ENCODE assay signal across 14 cellular contexts in the genomic region with DNA sequence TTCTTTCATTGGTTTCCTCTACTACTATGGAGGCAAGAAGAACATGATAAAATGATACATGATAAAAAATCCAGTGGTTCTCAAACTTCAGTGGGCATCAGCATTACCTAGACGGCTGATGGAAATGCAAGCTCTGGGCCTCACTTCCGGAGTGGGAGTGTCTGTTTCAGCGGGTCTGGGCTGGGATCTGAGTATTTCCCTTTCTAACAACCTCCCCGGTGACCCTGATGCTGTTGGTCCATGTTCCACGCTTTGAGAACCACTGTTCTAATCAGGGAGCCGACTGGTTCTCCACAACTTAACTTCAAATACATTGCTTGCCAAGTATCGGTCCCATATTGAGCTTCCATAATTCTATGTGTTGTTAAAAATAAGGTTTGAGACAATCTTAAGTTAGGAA.
DNase-seq lines count a peak whose midpoint lies in the region; ATAC-seq and TF ChIP-seq lines count a peak whose summit lies in the region.
"Had no signal": no experiment of that assay in that cellular context is flagged by ENCODE, and none has a peak within 500 bp of the region (broad histone marks: within the 10 kb centered on the region; RNA-seq: fewer than 3 reads in every experiment).

No MANE protein-coding gene starts in this region.

- intact Hi-C loops in Right ventricle myocardium inferior (cut with DNase I): no loop called here
- intact Hi-C loops in right cardiac atrium (cut with DNase I): no loop called here

- no peak overlapping the region for H3K4ac ChIP-seq in mesendoderm (ENCODE audit: low read depth, low read length)

- no peak overlapping the region for H4K5ac ChIP-seq in mesendoderm (ENCODE audit: low read length)

- no peak overlapping the region for H3K56ac ChIP-seq in mesendoderm (ENCODE audit: low read length)

- no peak for TF ChIP-seq CTCF in VCaP (conservative IDR thresholded peaks at IDR 0.05)

- DNase-seq in Right ventricle myocardium inferior (ENCODE audit: missing footprints): peak; percentile 11
- no peak for DNase-seq in right cardiac atrium
- no peak for DNase-seq in mesendoderm
- no peak for DNase-seq in cerebellar nuclear complex (lab: John Stamatoyannopoulos, UW)
- DNase-seq in SW480 (ENCODE audit: low spot score): no peak
- DNase-seq: CD8-positive, alpha-beta T cell; COR-L47; DND-41; GF-D8; IMR-90 had no signal

- H3K4me1 ChIP-seq in right cardiac atrium (ENCODE audit: control insufficient read depth, insufficient read depth, low read length): no peaks in the 10 kb centered on the region
- peaks cover 36% of the 10 kb centered on the region for H3K4me1 ChIP-seq in iPS-18a (ENCODE audit: control insufficient read depth, low read depth, low read length)
- H3K4me1 ChIP-seq in mesendoderm (ENCODE audit: control insufficient read depth, low read depth, low read length): peaks cover 13% of the 10 kb centered on the region

- no peak overlapping the region for H2BK120ac ChIP-seq in mesendoderm (ENCODE audit: low read depth, low read length)

- peak overlapping the region; percentile 60 for H3K18ac ChIP-seq in mesendoderm (ENCODE audit: low read length)

- H2BK15ac ChIP-seq in mesendoderm (replicated peaks; ENCODE audit: low read depth): no peak overlapping the region

- 71% methylated on average over 7 of the region's 7 CpGs for WGBS in right cardiac atrium
- WGBS in mesendoderm (ENCODE audit: extremely low coverage, insufficient coverage, low lambda C conversion rate): no CpG with 5 or more reads among the region's 7 CpGs

- no peak overlapping the region for H3K4me2 ChIP-seq in mesendoderm (ENCODE audit: low read length)

- no peaks in the 10 kb centered on the region for H3K79me2 ChIP-seq in mesendoderm (ENCODE audit: control insufficient read depth, insufficient read depth, low read length)

- no peak overlapping the region for H4K8ac ChIP-seq in mesendoderm (ENCODE audit: low read depth, low read length)

- H3K9me3 ChIP-seq in right cardiac atrium (ENCODE audit: control insufficient read depth, low read length) (no peaks in the 10 kb centered on the region), iPS-18a (ENCODE audit: control insufficient read depth, low read depth, low read length) (peaks cover 4% of the 10 kb centered on the region)

- H3K23ac ChIP-seq in mesendoderm (ENCODE audit: low read length): no peak overlapping the region

- H3K9ac ChIP-seq in iPS-18a (ENCODE audit: low read length): no peak overlapping the region
- no peak overlapping the region for H3K9ac ChIP-seq in mesendoderm (ENCODE audit: low read length)

- H3K36me3 ChIP-seq in iPS-18a (ENCODE audit: control insufficient read depth, low read depth, low read length) (no peaks in the 10 kb centered on the region), mesendoderm (ENCODE audit: control insufficient read depth, insufficient read depth, low read length) (no peaks in the 10 kb centered on the region)

- no peak overlapping the region for H3K27ac ChIP-seq in right cardiac atrium (ENCODE audit: low read length)
- peak overlapping the region; percentile 21 for H3K27ac ChIP-seq in VCaP
- no peak overlapping the region for H3K27ac ChIP-seq in iPS-18a (ENCODE audit: low read length)
- peak overlapping the region; percentile 47 for H3K27ac ChIP-seq in mesendoderm (ENCODE audit: low read depth, low read length)
- H3K27ac ChIP-seq: 22Rv1 had no signal

- H3K27me3 ChIP-seq in right cardiac atrium (ENCODE audit: control insufficient read depth, insufficient read depth) (no peaks in the 10 kb centered on the region), iPS-18a (ENCODE audit: control insufficient read depth, insufficient read depth, low read length) (no peaks in the 10 kb centered on the region), mesendoderm (ENCODE audit: insufficient read depth, low read length, poor library complexity) (no peaks in the 10 kb centered on the region)

- ATAC-seq in Right ventricle myocardium inferior (no peak), right cardiac atrium (no peak), HG02571 (IDR thresholded peaks at IDR 0.05; ENCODE audit: unreplicated experiment) (no peak)
- ATAC-seq: CD8-positive, alpha-beta T cell had no signal

- no peak overlapping the region for H2BK5ac ChIP-seq in mesendoderm (ENCODE audit: low read length)

- H2AK5ac ChIP-seq in mesendoderm (ENCODE audit: low read length): no peak overlapping the region

- H3K79me1 ChIP-seq in mesendoderm (ENCODE audit: low read length): no peaks in the 10 kb centered on the region

- H3K4me3 ChIP-seq in right cardiac atrium (ENCODE audit: low read length) (no peak overlapping the region), iPS-18a (ENCODE audit: low read length) (peak overlapping the region; percentile 2), mesendoderm (ENCODE audit: low read length) (no peak overlapping the region)

Comparison
In these comparisons a context has a peak if more than half of its experiments do, and no peak if none do; other contexts are left out.
1. H3K27ac ChIP-seq: peak in VCaP (single experiment) and mesendoderm (single experiment); none in right cardiac atrium (single experiment) and iPS-18a (single experiment).